8 cellular contexts compared by ENCODE assay signal in the genomic region with DNA sequence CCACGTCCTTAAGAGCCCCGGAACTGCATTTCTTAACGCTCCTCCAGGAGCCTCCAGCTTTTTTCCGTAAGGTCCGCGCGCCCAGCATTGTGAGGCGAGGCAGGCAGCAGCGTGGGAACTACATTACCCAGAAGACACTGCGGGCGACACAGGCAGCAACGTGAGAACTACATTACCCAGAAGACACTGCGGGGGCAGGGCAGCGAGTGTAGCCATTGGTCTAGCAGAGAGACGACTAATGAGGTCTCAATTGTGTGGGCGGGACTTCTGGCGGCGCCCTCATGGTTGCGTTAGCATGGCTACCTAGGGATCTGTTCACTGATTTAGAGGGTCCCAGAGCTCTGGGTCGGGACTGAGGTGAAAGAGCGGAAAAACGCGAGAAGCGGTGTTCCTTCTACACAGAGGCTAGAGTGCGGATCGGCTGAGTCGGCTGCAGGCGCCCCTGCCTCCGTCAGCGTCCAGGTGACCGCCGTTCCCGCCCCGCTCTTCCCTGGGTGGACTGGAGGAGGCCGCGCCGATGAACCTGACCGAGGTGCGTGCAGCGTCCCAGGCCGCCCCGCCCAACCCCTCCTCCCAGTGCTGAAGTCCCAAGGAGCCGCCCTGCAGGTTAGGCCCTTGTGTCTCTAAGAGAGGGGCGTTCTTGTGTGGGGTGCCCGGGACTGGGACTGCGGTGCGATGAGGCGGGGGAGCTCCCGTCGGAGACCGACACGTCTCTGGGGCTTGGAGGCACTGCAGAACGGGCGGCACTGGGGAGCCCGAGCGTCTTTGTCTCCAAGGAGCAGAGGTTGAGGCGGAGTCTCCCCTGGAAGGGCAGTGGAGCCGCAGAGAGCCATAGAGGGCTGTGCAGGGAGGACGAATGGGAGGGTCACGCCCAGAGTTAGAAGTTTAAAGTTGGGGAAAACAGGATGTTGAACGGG. TPM values are rescaled to one million over a fixed set of nuclear protein-coding genes. Genes with fewer than 3 reads are reported as not detected.
DNase-seq lines count a peak whose midpoint lies in the region; ATAC-seq and TF ChIP-seq lines count a peak whose summit lies in the region.

A gene (plus strand): TSS at position 264 of the 917 bp plus-strand sequence. CDS start 254 bp downstream, at position 518.

- DNase-seq in AG09319 (ENCODE audit: extremely low read depth, low read depth) (peak; percentile 90), NCI-H345 treated with DMSO at 0.1 percent for 48 hours (lab: John Stamatoyannopoulos, UW; ENCODE audit: unreplicated experiment) (peak; percentile 87), activated B cell treated with CpG ODN at 0.5 μM for 24 hours (peak; percentile 84), caudate nucleus (lab: John Stamatoyannopoulos, UW) (peak; percentile 57 to 100 (median 96)), inferior parietal cortex (ENCODE audit: extremely low spot score) (peak; percentile 99), smooth muscle cell of the brain vasculature (ENCODE audit: low read depth, low spot score) (peak; percentile 91)

- ATAC-seq in GM19035 (IDR thresholded peaks at IDR 0.05; ENCODE audit: unreplicated experiment) = peak; percentile 97
- ATAC-seq in HG03342 (IDR thresholded peaks at IDR 0.05; ENCODE audit: unreplicated experiment) = peak; percentile 92
- ATAC-seq in activated B cell treated with CpG ODN at 0.5 μM for 24 hours (ENCODE audit: low read depth) = peak; percentile 99

- peak within 1 kb of the TSS; percentile 11 for H3K27ac ChIP-seq in caudate nucleus (ENCODE audit: low read depth, low read length)

- CTCF ChIA-PET in activated B cell treated with CpG ODN at 0.5 μM for 24 hours (lab: Charles Lee) = no interaction called here

- H3K27me3 Mint-ChIP-seq in activated B cell treated with CpG ODN at 0.5 μM for 24 hours = no peaks in the 10 kb centered on the region

- H3K9me3 Mint-ChIP-seq in activated B cell treated with CpG ODN at 0.5 μM for 24 hours = no peaks in the 10 kb centered on the region

- H3K4me1 Mint-ChIP-seq in activated B cell treated with CpG ODN at 0.5 μM for 24 hours = peaks cover 25% of the 10 kb centered on the region

- intact Hi-C loops in activated B cell treated with CpG ODN at 0.5 μM for 24 hours (cut with micrococcal nuclease) = loop anchor here (1.0 to 2.0 kb wide), 12 partner anchors 24 to 292 kb away; a partner anchor contains a TSS

- POLR2A ChIA-PET in activated B cell treated with CpG ODN at 0.5 μM for 24 hours (lab: Charles Lee) = interaction anchor here (0.9 to 1.6 kb wide), 3 partner anchors 458 to 927 kb away, joined by 3 to 9 read pairs (median 3); a partner anchor contains a TSS

- H3K27ac Mint-ChIP-seq in activated B cell treated with CpG ODN at 0.5 μM for 24 hours = peak within 1 kb of the TSS; percentile 84

- H3K36me3 Mint-ChIP-seq in activated B cell treated with CpG ODN at 0.5 μM for 24 hours (ENCODE audit: low read depth) = peaks cover 30% of the 10 kb centered on the region

- TF ChIP-seq CTCF in AG09319 (IDR thresholded peaks at IDR 0.05; ENCODE audit: low read depth, low read length) = no peak
- no peak for TF ChIP-seq CTCF in activated B cell treated with CpG ODN at 0.5 μM for 24 hours (IDR thresholded peaks at IDR 0.05)

- H3K4me3 Mint-ChIP-seq in activated B cell treated with CpG ODN at 0.5 μM for 24 hours = peak within 1 kb of the TSS; percentile 97

RNA-seq across cellular contexts. Expression of the gene that starts here (rescaled TPM):
- 16.4 and 18.2 TPM in 2 replicates for total RNA-seq in activated B cell treated with CpG ODN at 0.5 μM for 24 hours

Comparison
In these comparisons a context has a peak if more than half of its experiments do, and no peak if none do; other contexts are left out.
1. Peak in every context shown above with its lines: DNase-seq, ATAC-seq and H3K27ac ChIP-seq.